Comparison of ENCODE assay signal across 26 cellular contexts in the genomic region with DNA sequence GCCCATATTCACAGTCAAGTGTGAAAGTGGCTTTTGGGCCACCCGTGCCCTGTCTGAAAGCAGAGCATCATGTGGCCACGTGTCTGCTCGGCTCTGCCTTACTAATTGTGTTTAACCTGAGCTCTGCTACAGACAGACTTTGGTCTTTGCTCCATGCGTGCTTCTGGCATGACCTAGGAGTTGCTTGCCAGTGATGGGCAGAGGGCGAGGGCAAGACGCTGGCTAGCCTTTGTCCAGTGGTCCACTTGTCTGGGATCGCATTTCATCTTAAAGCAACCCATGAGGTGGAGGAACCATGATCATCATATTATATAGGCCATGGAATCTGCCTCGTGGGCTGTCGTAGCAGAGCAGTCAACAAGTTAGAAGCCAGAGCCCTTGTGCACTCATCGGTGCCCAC.
"Had no signal": no experiment of that assay in that cellular context is flagged by ENCODE, and none has a peak within 500 bp of the region (broad histone marks: within the 10 kb centered on the region; RNA-seq: fewer than 3 reads in every experiment).

No MANE protein-coding gene starts in this region.

- H3K4me1 Mint-ChIP-seq: stimulated activated effector memory CD8-positive, alpha-beta T cell treated with anti-CD3 and anti-CD28 coated beads, Interleukin-12 subunit alpha, Interleukin-12 subunit beta, amount 100 ng/mL, for 72 hours; stimulated activated memory B cell treated with anti-CD40 and anti-IgM and Interleukin-4, amounts not matched to agents 10 μg/mL and 1 μg/mL and 100 μg/mL, for 72 hours; stimulated activated naive B cell treated with anti-CD40 and anti-IgM and Interleukin-4, amounts not matched to agents 10 μg/mL and 1 μg/mL and 100 μg/mL, for 72 hours; stimulated activated naive CD8-positive, alpha-beta T cell treated with anti-CD3 and anti-CD28 coated beads, Interleukin-15, amount 100 ng/mL, for 72 hours had no signal

- H3K4me1 ChIP-seq: testis, thyroid gland, transverse colon, uterus, vagina had no signal

- H3K4me3 ChIP-seq: stomach, suprapubic skin, testis, thoracic aorta, thyroid gland, tibial artery, tibial nerve, transverse colon, upper lobe of left lung, upper lobe of right lung, uterus, vagina had no signal

- H3K36me3 Mint-ChIP-seq: stimulated activated effector memory CD8-positive, alpha-beta T cell treated with anti-CD3 and anti-CD28 coated beads, Interleukin-12 subunit alpha, Interleukin-12 subunit beta, amount 100 ng/mL, for 72 hours; stimulated activated memory B cell treated with anti-CD40 and anti-IgM and Interleukin-4, amounts not matched to agents 10 μg/mL and 1 μg/mL and 100 μg/mL, for 72 hours; stimulated activated naive B cell treated with anti-CD40 and anti-IgM and Interleukin-4, amounts not matched to agents 10 μg/mL and 1 μg/mL and 100 μg/mL, for 72 hours; type B pancreatic cell had no signal

- ATAC-seq: stimulated activated effector memory CD8-positive, alpha-beta T cell treated with anti-CD3 and anti-CD28 coated beads, Interleukin-12 subunit alpha, Interleukin-12 subunit beta, amount 100 ng/mL, for 72 hours; stimulated activated memory B cell treated with anti-CD40 and anti-IgM and Interleukin-4, amounts not matched to agents 10 μg/mL and 1 μg/mL and 100 μg/mL, for 72 hours; stimulated activated naive B cell treated with anti-CD40 and anti-IgM and Interleukin-4, amounts not matched to agents 10 μg/mL and 1 μg/mL and 100 μg/mL, for 72 hours; stimulated activated naive CD8-positive, alpha-beta T cell treated with anti-CD3 and anti-CD28 coated beads, Interleukin-15, amount 100 ng/mL, for 72 hours; stimulated activated naive CD8-positive, alpha-beta T cell treated with anti-CD3 and anti-CD28 coated beads, Interleukin-15, Interleukin-2, amounts not matched to agents 100 U/mL and 50 U/mL, for 24 hours; upper lobe of right lung had no signal

- H3K4me3 Mint-ChIP-seq: stimulated activated effector memory CD8-positive, alpha-beta T cell treated with anti-CD3 and anti-CD28 coated beads, Interleukin-12 subunit alpha, Interleukin-12 subunit beta, amount 100 ng/mL, for 72 hours; stimulated activated memory B cell treated with anti-CD40 and anti-IgM and Interleukin-4, amounts not matched to agents 10 μg/mL and 1 μg/mL and 100 μg/mL, for 72 hours; stimulated activated naive B cell treated with anti-CD40 and anti-IgM and Interleukin-4, amounts not matched to agents 10 μg/mL and 1 μg/mL and 100 μg/mL, for 72 hours; stimulated activated naive CD8-positive, alpha-beta T cell treated with anti-CD3 and anti-CD28 coated beads, Interleukin-15, amount 100 ng/mL, for 72 hours; stimulated activated naive CD8-positive, alpha-beta T cell treated with anti-CD3 and anti-CD28 coated beads, Interleukin-15, Interleukin-2, amounts not matched to agents 100 ng/mL and 50 ng/mL, for 24 hours; type B pancreatic cell had no signal

- H3K27me3 ChIP-seq: stomach, suprapubic skin, testis, thyroid gland, tibial artery, tibial nerve, transverse colon, upper lobe of left lung, upper lobe of right lung, uterus, vagina had no signal

- H3K9me3 ChIP-seq: stomach, suprapubic skin, testis, thoracic aorta, thyroid gland, tibial artery, tibial nerve, transverse colon, upper lobe of left lung, upper lobe of right lung, uterus, vagina had no signal

- H3K27me3 Mint-ChIP-seq: stimulated activated memory B cell treated with anti-CD40 and anti-IgM and Interleukin-4, amounts not matched to agents 10 μg/mL and 1 μg/mL and 100 μg/mL, for 72 hours; stimulated activated naive B cell treated with anti-CD40 and anti-IgM and Interleukin-4, amounts not matched to agents 10 μg/mL and 1 μg/mL and 100 μg/mL, for 72 hours; stimulated activated naive CD8-positive, alpha-beta T cell treated with anti-CD3 and anti-CD28 coated beads, Interleukin-15, Interleukin-2, amounts not matched to agents 100 ng/mL and 50 ng/mL, for 24 hours; type B pancreatic cell had no signal

- H3K9me3 Mint-ChIP-seq: stimulated activated effector memory CD8-positive, alpha-beta T cell treated with anti-CD3 and anti-CD28 coated beads, Interleukin-12 subunit alpha, Interleukin-12 subunit beta, amount 100 ng/mL, for 72 hours; stimulated activated memory B cell treated with anti-CD40 and anti-IgM and Interleukin-4, amounts not matched to agents 10 μg/mL and 1 μg/mL and 100 μg/mL, for 72 hours; stimulated activated naive B cell treated with anti-CD40 and anti-IgM and Interleukin-4, amounts not matched to agents 10 μg/mL and 1 μg/mL and 100 μg/mL, for 72 hours; stimulated activated naive CD8-positive, alpha-beta T cell treated with anti-CD3 and anti-CD28 coated beads, Interleukin-15, amount 100 ng/mL, for 72 hours; stimulated activated naive CD8-positive, alpha-beta T cell treated with anti-CD3 and anti-CD28 coated beads, Interleukin-15, Interleukin-2, amounts not matched to agents 100 ng/mL and 50 ng/mL, for 24 hours; type B pancreatic cell had no signal

- DNase-seq: stimulated activated CD4-positive, alpha-beta T cell treated with anti-CD3 and anti-CD28 coated beads, Interleukin-2, amount 100 ng/mL, for 48 hours; stimulated activated CD4-positive, alpha-beta T cell treated with anti-CD3 and anti-CD28 coated beads, Interleukin-4, amount 100 ng/mL, for 1 hour; stimulated activated CD4-positive, alpha-beta T cell treated with anti-CD3 and anti-CD28 coated beads, Interleukin-4, amount 100 ng/mL, for 24 hours; stimulated activated CD4-positive, alpha-beta T cell treated with anti-CD3 and anti-CD28 coated beads, Interleukin-4, amount 100 ng/mL, for 4 hours; stimulated activated CD8-positive, alpha-beta memory T cell treated with anti-CD3 and anti-CD28 coated beads, Interleukin-4, amount 100 ng/mL, for 48 hours; stimulated activated naive B cell treated with anti-CD40 and anti-IgM and Interleukin-4, amounts not matched to agents 10 μg/mL and 1 μg/mL and 100 μg/mL, for 72 hours; stimulated activated naive CD4-positive, alpha-beta T cell; stimulated activated naive CD4-positive, alpha-beta T cell treated with Interleukin-2 at 50 U/mL for 16 hours; stimulated activated naive CD8-positive, alpha-beta T cell treated with anti-CD3 and anti-CD28 coated beads, Interleukin-15, amount 100 ng/mL, for 72 hours; stimulated activated naive CD8-positive, alpha-beta T cell treated with anti-CD3 and anti-CD28 coated beads, Interleukin-15, Interleukin-2, amounts not matched to agents 100 U/mL and 50 U/mL, for 24 hours; stomach; testis; thyroid gland; tibial artery; transverse colon; upper lobe of left lung; upper lobe of right lung; uterus had no signal

- H3K36me3 ChIP-seq: suprapubic skin, thoracic aorta, thyroid gland, tibial artery, tibial nerve, transverse colon, upper lobe of left lung, upper lobe of right lung, uterus, vagina had no signal

- H3K27ac ChIP-seq: stomach, suprapubic skin, testis, thoracic aorta, thyroid gland, tibial artery, tibial nerve, transverse colon, upper lobe of left lung, upper lobe of right lung, uterus, vagina had no signal

- H3K27ac Mint-ChIP-seq: stimulated activated effector memory CD8-positive, alpha-beta T cell treated with anti-CD3 and anti-CD28 coated beads, Interleukin-12 subunit alpha, Interleukin-12 subunit beta, amount 100 ng/mL, for 72 hours; stimulated activated memory B cell treated with anti-CD40 and anti-IgM and Interleukin-4, amounts not matched to agents 10 μg/mL and 1 μg/mL and 100 μg/mL, for 72 hours; stimulated activated naive B cell treated with anti-CD40 and anti-IgM and Interleukin-4, amounts not matched to agents 10 μg/mL and 1 μg/mL and 100 μg/mL, for 72 hours; stimulated activated naive CD8-positive, alpha-beta T cell treated with anti-CD3 and anti-CD28 coated beads, Interleukin-15, Interleukin-2, amounts not matched to agents 100 ng/mL and 50 ng/mL, for 24 hours; type B pancreatic cell had no signal
